2 cellular contexts compared by ENCODE assay signal in the genomic region with DNA sequence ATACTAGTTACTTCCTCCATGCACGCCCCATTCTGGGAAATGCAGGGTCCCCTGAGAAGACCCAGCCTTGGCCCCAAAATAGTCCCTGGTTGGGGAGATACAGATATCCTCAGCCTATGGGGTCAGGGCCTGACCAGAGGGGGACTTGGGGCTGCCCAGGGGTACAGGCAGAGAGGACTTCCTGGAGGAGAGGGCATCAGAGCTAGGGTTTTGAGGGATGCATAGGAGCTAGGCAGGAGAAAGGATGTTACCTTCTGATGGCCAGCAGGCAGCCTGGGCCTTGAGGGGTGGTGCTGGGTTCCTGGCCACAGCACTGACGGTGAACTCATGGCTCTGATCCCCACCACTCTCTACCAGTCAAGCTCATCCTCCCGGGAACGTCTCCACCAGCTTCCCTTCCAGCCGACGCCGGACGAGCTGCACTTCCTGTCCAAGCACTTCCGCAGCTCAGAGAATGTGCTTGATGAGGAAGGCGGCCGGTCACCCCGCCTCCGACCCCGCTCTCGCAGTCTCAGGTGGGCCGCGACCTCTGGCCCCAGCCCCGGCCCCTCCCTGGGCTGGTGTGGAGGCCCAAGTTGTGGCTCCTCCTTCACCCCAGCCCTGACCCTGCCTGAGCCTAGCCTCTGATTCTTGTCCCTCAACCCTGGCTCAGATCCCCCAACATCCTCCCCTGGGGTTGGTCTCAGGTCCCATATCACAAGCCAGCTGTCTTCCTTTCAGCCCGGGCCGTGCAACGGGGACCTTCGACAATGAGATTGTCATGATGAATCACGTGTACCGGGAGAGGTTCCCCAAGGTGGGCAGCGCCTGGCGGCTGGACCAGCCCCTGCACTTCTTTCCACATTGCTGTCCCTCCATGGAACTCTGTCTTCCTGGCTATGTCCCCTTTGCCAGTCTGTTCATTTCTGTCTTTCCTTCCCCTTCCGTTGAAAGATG.
TF ChIP-seq lines count a peak whose summit lies in the region.

No MANE protein-coding gene starts in this region.

TF ChIP-seq in liver, 16 proteins besides CTCF, POLR2A, EP300 and RAD21:
- TF ChIP-seq NR2F2 (IDR thresholded peaks at IDR 0.05) (peak; percentile 68), JUND (IDR thresholded peaks at IDR 0.05) (no peak)

TF ChIP-seq in HepG2, 621 proteins besides CTCF, POLR2A, EP300 and RAD21:
- TF ChIP-seq ZNF501 (CRISPR knock-in tag; IDR thresholded peaks at IDR 0.05), result no peak
- no peak for TF ChIP-seq ZNF674 (CRISPR knock-in tag; IDR thresholded peaks at IDR 0.05; ENCODE audit: low read depth)
- TF ChIP-seq SIX1 (CRISPR knock-in tag; IDR thresholded peaks at IDR 0.05; ENCODE audit: borderline replicate concordance), result no peak
- TF ChIP-seq ZNF224 (CRISPR knock-in tag; IDR thresholded peaks at IDR 0.05), result no peak
- no peak for TF ChIP-seq PAXIP1 (CRISPR knock-in tag; conservative IDR thresholded peaks at IDR 0.05)
- no peak for TF ChIP-seq DPF2 (CRISPR knock-in tag; IDR thresholded peaks at IDR 0.05; ENCODE audit: borderline replicate concordance, low read depth)
